ENCODE assay signal across 8 cellular contexts in the genomic region with DNA sequence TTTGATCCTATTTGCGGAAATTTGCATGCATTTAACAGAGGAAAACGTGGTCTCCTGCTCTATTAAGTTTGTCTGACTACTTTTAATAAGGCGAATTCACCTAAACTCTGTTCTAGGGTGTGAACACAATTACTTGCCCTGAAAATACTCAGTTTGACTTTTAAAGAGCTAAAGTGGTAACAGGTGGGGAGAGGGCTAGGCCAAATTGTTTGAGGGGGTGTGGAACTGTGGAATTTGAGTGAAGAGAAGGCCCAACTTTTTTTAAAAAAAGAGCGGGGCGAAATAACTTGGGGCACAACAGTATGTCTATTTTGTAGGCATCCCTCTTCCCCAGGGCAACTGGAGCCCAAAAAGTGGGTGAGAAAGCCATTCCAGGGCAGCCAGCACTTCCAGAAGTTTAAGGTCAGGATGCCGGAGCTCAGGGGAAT. TPM values are rescaled to one million over a fixed set of nuclear protein-coding genes. Genes with fewer than 3 reads are reported as not detected.
DNase-seq lines count a peak whose midpoint lies in the region; ATAC-seq and TF ChIP-seq lines count a peak whose summit lies in the region.

No MANE protein-coding gene starts in this region.

- H3K9me3 Mint-ChIP-seq in activated naive CD8-positive, alpha-beta T cell treated with anti-CD3 and anti-CD28 coated beads, Interleukin-2, amount 50 U/mL, for 24 hours, result no peaks in the 10 kb centered on the region

- H3K4me3 ChIP-seq in left ventricle myocardium inferior (peak overlapping the region; percentile 82), lung (peak overlapping the region; percentile 59)

- H3K4me1 Mint-ChIP-seq in activated naive CD8-positive, alpha-beta T cell treated with anti-CD3 and anti-CD28 coated beads, Interleukin-2, amount 50 U/mL, for 24 hours, result peaks cover 60% of the 10 kb centered on the region

- H3K9me3 ChIP-seq in left ventricle myocardium inferior (replicated peaks) (no peaks in the 10 kb centered on the region), lung (ENCODE audit: control insufficient read depth in 2 of 2, insufficient read depth in 1 of 2, low read length in 1 of 2) (no peaks in the 10 kb centered on the region)

- H3K4me3 Mint-ChIP-seq in activated naive CD8-positive, alpha-beta T cell treated with anti-CD3 and anti-CD28 coated beads, Interleukin-2, amount 50 U/mL, for 24 hours, result peak overlapping the region; percentile 94

- DNase-seq in left ventricle myocardium inferior (no peak), left ventricle myocardium superior (no peak), lung (ENCODE audit: low spot score) (no peak), NCI-H146 treated with DMSO at 0.1 percent for 48 hours (lab: John Stamatoyannopoulos, UW; ENCODE audit: unreplicated experiment) (no peak), kidney glomerular epithelial cell (lab: John Stamatoyannopoulos, UW) (no peak)
- DNase-seq in activated naive CD8-positive, alpha-beta T cell treated with anti-CD3 and anti-CD28 coated beads, Interleukin-2, amount 50 U/mL, for 24 hours, result no peak
- no peak for DNase-seq in activated CD8-positive, alpha-beta memory T cell treated with anti-CD3 and anti-CD28 coated beads, Interleukin-2, amount 50 U/mL, for 48 hours

- H3K27me3 ChIP-seq in left ventricle myocardium inferior (ENCODE audit: low read depth) (no peaks in the 10 kb centered on the region), lung (ENCODE audit: control insufficient read depth, insufficient read depth) (no peaks in the 10 kb centered on the region)

- peaks cover 26% of the 10 kb centered on the region for H3K36me3 Mint-ChIP-seq in activated naive CD8-positive, alpha-beta T cell treated with anti-CD3 and anti-CD28 coated beads, Interleukin-2, amount 50 U/mL, for 24 hours (ENCODE audit: low read depth)

- H3K27ac Mint-ChIP-seq in activated naive CD8-positive, alpha-beta T cell treated with anti-CD3 and anti-CD28 coated beads, Interleukin-2, amount 50 U/mL, for 24 hours, result peak overlapping the region; percentile 90

- TF ChIP-seq CTCF in left ventricle myocardium inferior (IDR thresholded peaks at IDR 0.05; ENCODE audit: borderline replicate concordance) (no peak), lung (IDR thresholded peaks at IDR 0.05; ENCODE audit: control extremely low read depth, extremely low read depth) (no peak)

- no peaks in the 10 kb centered on the region for H3K27me3 Mint-ChIP-seq in activated naive CD8-positive, alpha-beta T cell treated with anti-CD3 and anti-CD28 coated beads, Interleukin-2, amount 50 U/mL, for 24 hours

- intact Hi-C loops in left ventricle myocardium inferior (cut with micrococcal nuclease) (no loop called here), left ventricle myocardium superior (cut with micrococcal nuclease) (no loop called here)

- ATAC-seq in left ventricle myocardium superior (no peak), HG03175 (IDR thresholded peaks at IDR 0.05; ENCODE audit: unreplicated experiment) (peak; percentile 6), lung (ENCODE audit: insufficient read depth, low FRiP score) (no peak)
- peak; percentile 1 for ATAC-seq in activated naive CD8-positive, alpha-beta T cell treated with anti-CD3 and anti-CD28 coated beads, Interleukin-2, amount 50 U/mL, for 24 hours

- H3K36me3 ChIP-seq in left ventricle myocardium inferior (peaks cover 7% of the 10 kb centered on the region), lung (ENCODE audit: control insufficient read depth in 2 of 2, insufficient read depth in 2 of 2, low read length in 2 of 2) (peaks cover 0 to 4% of the 10 kb centered on the region in 2 donors)

- 41 to 42% methylated on average over 6 of the region's 6 CpGs for WGBS in lung, 2 donors

- H3K4me1 ChIP-seq in left ventricle myocardium inferior, result peaks cover 47% of the 10 kb centered on the region
- H3K4me1 ChIP-seq in lung (ENCODE audit: control insufficient read depth in 2 of 2, insufficient read depth in 2 of 2, low read length in 2 of 2), result peaks cover 0 to 13% of the 10 kb centered on the region in 2 donors

- H3K27ac ChIP-seq in left ventricle myocardium inferior (replicated peaks) (peak overlapping the region; percentile 94), lung (ENCODE audit: low read depth in 1 of 2, low read length in 1 of 2) (peak overlapping the region; percentile 63 to 95)

RNA-seq across cellular contexts. Expression of a gene that starts 0.6 kb away (rescaled TPM):
- total RNA-seq in left ventricle myocardium inferior (276 TPM), left ventricle myocardium superior (328 TPM), lung (100 to 1,000 TPM in 1 of 2 donors, 10 to 100 TPM in 1; 71.9 to 315 TPM)
- polyA plus RNA-seq in lung, result 10 to 100 TPM; 45.7 to 54.6 TPM

Comparison
In these comparisons a context has a peak if more than half of its experiments do, and no peak if none do; other contexts are left out.
1. ATAC-seq: peak in HG03175 (single experiment) and activated naive CD8-positive, alpha-beta T cell treated with anti-CD3 and anti-CD28 coated beads, Interleukin-2, amount 50 U/mL, for 24 hours (single experiment); none in left ventricle myocardium superior (single experiment) and lung (single experiment).